In genomic region chr17:55264640-55265298, GRCh38 we compare ENCODE assay signal across 8 cellular contexts. TPM values are rescaled to one million over a fixed set of nuclear protein-coding genes. Genes with fewer than 3 reads are reported as not detected.
DNase-seq lines count a peak whose midpoint lies in the region; ATAC-seq, FAIRE-seq and TF ChIP-seq lines count a peak whose summit lies in the region.

HLF (plus strand) TSS chr17:55264960; CDS start chr17:55265485, 525 bp downstream.

- H3K4me1 ChIP-seq in CD4-positive, alpha-beta memory T cell (ENCODE audit: insufficient read depth, low read length), result peaks cover 23% of the 10 kb centered on the region
- peaks cover 11% of the 10 kb centered on the region for H3K4me1 ChIP-seq in Panc1 (ENCODE audit: control insufficient read depth, insufficient read depth, low read length)

- H3K27ac ChIP-seq in CD4-positive, alpha-beta memory T cell (ENCODE audit: low read depth, low read length), result peak within 1 kb of the TSS; percentile 22
- no peak within 1 kb of the TSS for H3K27ac ChIP-seq in Panc1 (ENCODE audit: low read length)

- peaks cover 0 to 8% (median 1%) of the 10 kb centered on the region in 8 donors for H3K9me3 Mint-ChIP-seq in CD4-positive, alpha-beta memory T cell
- peaks cover 7% of the 10 kb centered on the region for H3K9me3 Mint-ChIP-seq in neural crest cell
- H3K9me3 Mint-ChIP-seq in stimulated activated naive CD8-positive, alpha-beta T cell treated with anti-CD3 and anti-CD28 coated beads, Interleukin-15, Interleukin-2, amounts not matched to agents 100 ng/mL and 50 ng/mL, for 24 hours, result no peaks in the 10 kb centered on the region

- peak; percentile 71 to 85 (median 82) for DNase-seq in CD4-positive, alpha-beta memory T cell
- DNase-seq in HT1080 (ENCODE audit: low read depth) (peak; percentile 53), Panc1 (ENCODE audit: low read depth, low spot score) (no peak), frontal cortex (ENCODE audit: low spot score in 2 of 2) (peak; percentile 90 to 95), neural crest cell (ENCODE audit: low read depth, low spot score) (peak; percentile 57)
- peak in 3 of 4 experiments; percentile 9 to 61 (median 13) for DNase-seq in activated naive CD4-positive, alpha-beta T cell (lab: John Stamatoyannopoulos, UW)

- H3K4me3 Mint-ChIP-seq in CD4-positive, alpha-beta memory T cell, result peak within 1 kb of the TSS; percentile 85 to 95 (median 88)
- peak within 1 kb of the TSS; percentile 82 for H3K4me3 Mint-ChIP-seq in neural crest cell
- peak within 1 kb of the TSS; percentile 63 for H3K4me3 Mint-ChIP-seq in stimulated activated naive CD8-positive, alpha-beta T cell treated with anti-CD3 and anti-CD28 coated beads, Interleukin-15, Interleukin-2, amounts not matched to agents 100 ng/mL and 50 ng/mL, for 24 hours

- no peaks in the 10 kb centered on the region for H3K9me3 ChIP-seq in CD4-positive, alpha-beta memory T cell (ENCODE audit: control insufficient read depth in 1 of 2, low read length in 2 of 2)
- H3K9me3 ChIP-seq in Panc1 (ENCODE audit: control insufficient read depth, insufficient read depth, low read depth, low read length), result no peaks in the 10 kb centered on the region

- H3K4me1 Mint-ChIP-seq in CD4-positive, alpha-beta memory T cell, result peaks cover 24 to 54% (median 28%) of the 10 kb centered on the region in 4 donors
- peaks cover 11% of the 10 kb centered on the region for H3K4me1 Mint-ChIP-seq in neural crest cell
- peaks cover 19% of the 10 kb centered on the region for H3K4me1 Mint-ChIP-seq in stimulated activated naive CD8-positive, alpha-beta T cell treated with anti-CD3 and anti-CD28 coated beads, Interleukin-15, Interleukin-2, amounts not matched to agents 100 ng/mL and 50 ng/mL, for 24 hours (ENCODE audit: low read depth)

- H3K36me3 ChIP-seq in CD4-positive, alpha-beta memory T cell (ENCODE audit: insufficient read depth, low read length), result no peaks in the 10 kb centered on the region
- no peaks in the 10 kb centered on the region for H3K36me3 ChIP-seq in Panc1 (ENCODE audit: control insufficient read depth, insufficient read depth, low read length)

- H3K36me3 Mint-ChIP-seq in CD4-positive, alpha-beta memory T cell, result peaks cover 0 to 3% of the 10 kb centered on the region in 2 donors
- H3K36me3 Mint-ChIP-seq in neural crest cell (ENCODE audit: low read depth), result peaks cover 7% of the 10 kb centered on the region
- H3K36me3 Mint-ChIP-seq in stimulated activated naive CD8-positive, alpha-beta T cell treated with anti-CD3 and anti-CD28 coated beads, Interleukin-15, Interleukin-2, amounts not matched to agents 100 ng/mL and 50 ng/mL, for 24 hours (ENCODE audit: low read depth), result no peaks in the 10 kb centered on the region

- peak within 1 kb of the TSS; percentile 53 to 90 (median 85) for H3K27ac Mint-ChIP-seq in CD4-positive, alpha-beta memory T cell
- H3K27ac Mint-ChIP-seq in neural crest cell (ENCODE audit: unreplicated experiment), result no peak within 1 kb of the TSS
- H3K27ac Mint-ChIP-seq in stimulated activated naive CD8-positive, alpha-beta T cell treated with anti-CD3 and anti-CD28 coated beads, Interleukin-15, Interleukin-2, amounts not matched to agents 100 ng/mL and 50 ng/mL, for 24 hours, result no peak within 1 kb of the TSS

- POLR2A ChIA-PET in CD4-positive, alpha-beta memory T cell (lab: Charles Lee; ENCODE audit: partially characterized antibody), result interaction anchor here (0.7 to 4.6 kb wide), 15 partner anchors 9 to 209 kb away, joined by 3 to 119 read pairs (median 4); no protein-coding TSS in a partner anchor
- POLR2A ChIA-PET in Panc1 (lab: Charles Lee), result no interaction called here

- TF ChIP-seq CTCF in Panc1 (IDR thresholded peaks at IDR 0.05) (no peak), neural crest cell (conservative IDR thresholded peaks at IDR 0.05) (no peak)

- BruUV-seq in Panc1 (replicated peaks; lab: Mats Ljungman, UMichigan), result no TSS peak

- CTCF ChIA-PET in CD4-positive, alpha-beta memory T cell (lab: Charles Lee; ENCODE audit: partially characterized antibody), result interaction anchor here (0.7 to 6.9 kb wide), 8 partner anchors 8 to 300 kb away, joined by 3 to 109 read pairs (median 4); no protein-coding TSS in a partner anchor
- CTCF ChIA-PET in Panc1 (lab: Charles Lee), result no interaction called here

- ATAC-seq in GM21360 (IDR thresholded peaks at IDR 0.05; ENCODE audit: unreplicated experiment) (peak; percentile 84), Panc1 (peak; percentile 97)

- peaks cover 7 to 11% of the 10 kb centered on the region in 2 donors for H3K27me3 Mint-ChIP-seq in CD4-positive, alpha-beta memory T cell
- peaks cover 94% of the 10 kb centered on the region for H3K27me3 Mint-ChIP-seq in neural crest cell (ENCODE audit: low read depth)
- peaks cover 81% of the 10 kb centered on the region for H3K27me3 Mint-ChIP-seq in stimulated activated naive CD8-positive, alpha-beta T cell treated with anti-CD3 and anti-CD28 coated beads, Interleukin-15, Interleukin-2, amounts not matched to agents 100 ng/mL and 50 ng/mL, for 24 hours

- in situ Hi-C loops in Panc1 (cut with HindIII; ENCODE audit: low pct_unique_long_range_greater_than_20kb, low sequenced_read_pairs), result no loop called here

- H3K4me3 ChIP-seq in CD4-positive, alpha-beta memory T cell (ENCODE audit: low read length in 2 of 2), result peak within 1 kb of the TSS; percentile 45 to 58
- H3K4me3 ChIP-seq in Panc1 (ENCODE audit: low read depth in 2 of 2, low read length in 2 of 2), result peak within 1 kb of the TSS; percentile 32 to 47

- no peak for FAIRE-seq in frontal cortex (lab: Jason Lieb, UNC)

- intact Hi-C loops in CD4-positive, alpha-beta memory T cell (cut with micrococcal nuclease), result loop anchor here (1.0 to 10.0 kb wide), 4 partner anchors 26 to 296 kb away; partner anchors contain the start of genes COX11 and STXBP4
- intact Hi-C loops in Panc1 (cut with micrococcal nuclease; ENCODE audit: unreplicated experiment), result loop anchor here (1.0 kb wide), 1 partner anchor 26 kb away; no protein-coding TSS in a partner anchor

- H3K27me3 ChIP-seq in CD4-positive, alpha-beta memory T cell (ENCODE audit: insufficient read depth, low read length), result peaks cover 4% of the 10 kb centered on the region
- H3K27me3 ChIP-seq in Panc1 (ENCODE audit: control insufficient read depth, insufficient read depth, low read length), result peaks cover 59% of the 10 kb centered on the region

RNA-seq across cellular contexts. Expression of gene HLF, which starts in this region (rescaled TPM):
- total RNA-seq in CD4-positive, alpha-beta memory T cell, result 1 to 10 TPM; 3.5 to 3.9 TPM
- polyA plus RNA-seq in CD4-positive, alpha-beta memory T cell, result 1 to 10 TPM; 3.2 to 3.7 TPM
- total RNA-seq in HT1080 (2014; rRNA removed; shearing (Covaris generic)), result 0.02 TPM in 1 of 2 replicates, not detected in the other
- 0.02 and 0.11 TPM in 2 replicates for polyA plus RNA-seq in HT1080 (2015; cell fraction: cytosol; rRNA removed)
- 0.07 and 0.11 TPM in 2 replicates for polyA plus RNA-seq in HT1080 (2015; cell fraction: nucleus; rRNA removed)
- total RNA-seq in Panc1 (2021; ENCODE audit: unreplicated experiment) (0.13 TPM), frontal cortex (8.6 TPM), neural crest cell (not detected in 2 replicates)
- polyA plus RNA-seq in Panc1 (2012; ENCODE audit: insufficient read length), result not detected

Comparison
In these comparisons a context has a peak if more than half of its experiments do, and no peak if none do; other contexts are left out.
1. Peak in DNase-seq in HT1080; RNA of the gene not detected or under 1 TPM.
2. Peak in ATAC-seq and H3K4me3 ChIP-seq in Panc1; RNA of the gene not detected or under 1 TPM.
3. Peak in DNase-seq in neural crest cell; RNA of the gene not detected or under 1 TPM.
4. H3K27ac Mint-ChIP-seq: peak in CD4-positive, alpha-beta memory T cell (7 of 7); none in neural crest cell (single experiment) and stimulated activated naive CD8-positive, alpha-beta T cell treated with anti-CD3 and anti-CD28 coated beads, Interleukin-15, Interleukin-2, amounts not matched to agents 100 ng/mL and 50 ng/mL, for 24 hours (single experiment).
5. Peak in every context shown above with its lines, with median percentiles within 50 percentile points of each other: H3K4me3 Mint-ChIP-seq.